15 cellular contexts compared by ENCODE assay signal in genomic region chr6:75852721-75853120, GRCh38.
DNase-seq lines count a peak whose midpoint lies in the region; ATAC-seq and TF ChIP-seq lines count a peak whose summit lies in the region.
"Had no signal": no experiment of that assay in that cellular context is flagged by ENCODE, and none has a peak within 500 bp of the region (broad histone marks: within the 10 kb centered on the region; RNA-seq: fewer than 3 reads in every experiment).

No MANE protein-coding gene starts in this region.

- H3K4me1 Mint-ChIP-seq in activated CD4-positive, alpha-beta T cell treated with anti-CD3 and anti-CD28 coated beads, Interleukin-2, amount 10 ng/mL, durations not matched to agents 24 days and 14 days, result no peaks in the 10 kb centered on the region
- H3K4me1 Mint-ChIP-seq in stimulated activated memory B cell treated with anti-CD40 and anti-IgM and Interleukin-4, amounts not matched to agents 10 μg/mL and 1 μg/mL and 100 μg/mL, for 72 hours, result peaks cover 6% of the 10 kb centered on the region
- H3K4me1 Mint-ChIP-seq: activated CD4-positive, alpha-beta memory T cell treated with anti-CD3 and anti-CD28 coated beads, Interleukin-2, amount 10 ng/mL, durations not matched to agents 7 days and 5 days; IgD-negative memory B cell; neural crest cell had no signal

- H3K36me3 ChIP-seq in ACC112 (ENCODE audit: insufficient read depth, low read length) (no peaks in the 10 kb centered on the region), HCT116 (ENCODE audit: control insufficient read depth in 1 of 2, insufficient read depth in 2 of 2, low read length in 2 of 2) (peaks cover 0 to 3% of the 10 kb centered on the region in 2 experiments; a peak in 1 of 4 replicates), RWPE2 (ENCODE audit: low read depth) (peaks cover 16% of the 10 kb centered on the region), hepatocyte (replicated peaks; ENCODE audit: insufficient read depth, low read depth) (no peaks in the 10 kb centered on the region)
- H3K36me3 ChIP-seq: uterus had no signal

- H3K27ac ChIP-seq in ACC112 (ENCODE audit: low read depth, low read length) (peak overlapping the region; percentile 68), HCT116 (ENCODE audit: low read depth, low read length) (no peak overlapping the region), RWPE2 (ENCODE audit: poor library complexity, severe bottlenecking) (no peak overlapping the region), hepatocyte (peak overlapping the region; percentile 30)
- H3K27ac ChIP-seq: uterus had no signal

- DNase-seq in HCT116 (ENCODE audit: low read depth, low spot score), result no peak
- DNase-seq in RWPE2 (ENCODE audit: low spot score), result no peak
- DNase-seq in hepatocyte (ENCODE audit: low spot score), result peak; percentile 16
- DNase-seq in KG1 (lab: John Stamatoyannopoulos, UW), result no peak
- DNase-seq in activated CD4-positive, alpha-beta T cell treated with anti-CD3 and anti-CD28 coated beads, Interleukin-2, amount 10 ng/mL, durations not matched to agents 24 days and 14 days, result no peak
- no peak for DNase-seq in C1 segment of cervical spinal cord (lab: John Stamatoyannopoulos, UW)
- DNase-seq: activated CD4-positive, alpha-beta memory T cell treated with anti-CD3 and anti-CD28 coated beads, Interleukin-2, amount 10 ng/mL, durations not matched to agents 7 days and 5 days; activated naive CD4-positive, alpha-beta T cell treated with Interleukin-2 at 50 U/mL for 16 hours; NCI-H2081; uterus had no signal

- RAD21 ChIA-PET in HCT116 (lab: Charles Lee; ENCODE audit: low non-redundant PET in 1 of 2, low total read pairs in 2 of 2, uncharacterized antibody in 2 of 2, unreplicated experiment in 2 of 2), result no interaction called here

- H3K9me3 Mint-ChIP-seq in activated CD4-positive, alpha-beta T cell treated with anti-CD3 and anti-CD28 coated beads, Interleukin-2, amount 10 ng/mL, durations not matched to agents 24 days and 14 days, result no peaks in the 10 kb centered on the region
- no peaks in the 10 kb centered on the region for H3K9me3 Mint-ChIP-seq in stimulated activated memory B cell treated with anti-CD40 and anti-IgM and Interleukin-4, amounts not matched to agents 10 μg/mL and 1 μg/mL and 100 μg/mL, for 72 hours
- H3K9me3 Mint-ChIP-seq: activated CD4-positive, alpha-beta memory T cell treated with anti-CD3 and anti-CD28 coated beads, Interleukin-2, amount 10 ng/mL, durations not matched to agents 7 days and 5 days; IgD-negative memory B cell; neural crest cell; T-helper 1 cell treated with Interleukin-12 subunit alpha and Interleukin-12 subunit beta and Interleukin-4 antibody, amounts not matched to agents 30 μg/mL and 1 μg/mL, for 36 hours had no signal

- intact Hi-C loops in HCT116 (cut with micrococcal nuclease), result no loop called here
- intact Hi-C loops in activated CD4-positive, alpha-beta T cell treated with anti-CD3 and anti-CD28 coated beads, Interleukin-2, amount 10 ng/mL, durations not matched to agents 24 days and 14 days (cut with micrococcal nuclease), result no loop called here

- CTCF ChIA-PET in HCT116 (lab: Charles Lee), result no interaction called here

- no peak for TF ChIP-seq RAD21 in HCT116 (IDR thresholded peaks at IDR 0.05; ENCODE audit: low read depth)

- no TSS peak for BruUV-seq in HCT116 (replicated peaks; lab: Mats Ljungman, UMichigan)

- WGBS in hepatocyte (ENCODE audit: low lambda C conversion rate, missing lambda C conversion rate), result 59% methylated on average over 4 of the region's 4 CpGs

- H3K9ac ChIP-seq in HCT116 (ENCODE audit: low read length), result no peak overlapping the region

- no peak overlapping the region for H3K27ac Mint-ChIP-seq in activated CD4-positive, alpha-beta T cell treated with anti-CD3 and anti-CD28 coated beads, Interleukin-2, amount 10 ng/mL, durations not matched to agents 24 days and 14 days
- no peak overlapping the region for H3K27ac Mint-ChIP-seq in stimulated activated memory B cell treated with anti-CD40 and anti-IgM and Interleukin-4, amounts not matched to agents 10 μg/mL and 1 μg/mL and 100 μg/mL, for 72 hours
- H3K27ac Mint-ChIP-seq: activated CD4-positive, alpha-beta memory T cell treated with anti-CD3 and anti-CD28 coated beads, Interleukin-2, amount 10 ng/mL, durations not matched to agents 7 days and 5 days; IgD-negative memory B cell; T-helper 1 cell treated with Interleukin-12 subunit alpha and Interleukin-12 subunit beta and Interleukin-4 antibody, amounts not matched to agents 30 μg/mL and 1 μg/mL, for 36 hours had no signal

- H3K9me3 ChIP-seq in HCT116 (ENCODE audit: control insufficient read depth in 1 of 2, insufficient read depth in 1 of 2, low read depth in 1 of 2, low read length in 2 of 2) (no peaks in the 10 kb centered on the region), RWPE2 (ENCODE audit: severe bottlenecking) (no peaks in the 10 kb centered on the region), hepatocyte (ENCODE audit: low read depth) (no peaks in the 10 kb centered on the region)
- H3K9me3 ChIP-seq: uterus had no signal

- H3K4me1 ChIP-seq in ACC112 (ENCODE audit: control insufficient read depth, insufficient read depth, low read length, unreplicated experiment) (peaks cover 35% of the 10 kb centered on the region), HCT116 (ENCODE audit: control insufficient read depth in 1 of 2, insufficient read depth in 2 of 2, low read length in 2 of 2) (peaks cover 23 to 28% of the 10 kb centered on the region in 2 experiments), RWPE2 (ENCODE audit: insufficient read depth, poor library complexity, severe bottlenecking) (peaks cover 25% of the 10 kb centered on the region), hepatocyte (ENCODE audit: insufficient read depth) (peaks cover 22% of the 10 kb centered on the region)
- H3K4me1 ChIP-seq: uterus had no signal

- peaks cover 4% of the 10 kb centered on the region for H3K27me3 Mint-ChIP-seq in activated CD4-positive, alpha-beta T cell treated with anti-CD3 and anti-CD28 coated beads, Interleukin-2, amount 10 ng/mL, durations not matched to agents 24 days and 14 days
- no peaks in the 10 kb centered on the region for H3K27me3 Mint-ChIP-seq in stimulated activated memory B cell treated with anti-CD40 and anti-IgM and Interleukin-4, amounts not matched to agents 10 μg/mL and 1 μg/mL and 100 μg/mL, for 72 hours
- H3K27me3 Mint-ChIP-seq: activated CD4-positive, alpha-beta memory T cell treated with anti-CD3 and anti-CD28 coated beads, Interleukin-2, amount 10 ng/mL, durations not matched to agents 7 days and 5 days; IgD-negative memory B cell had no signal

- H3K4me3 Mint-ChIP-seq in activated CD4-positive, alpha-beta T cell treated with anti-CD3 and anti-CD28 coated beads, Interleukin-2, amount 10 ng/mL, durations not matched to agents 24 days and 14 days, result no peak overlapping the region
- H3K4me3 Mint-ChIP-seq in stimulated activated memory B cell treated with anti-CD40 and anti-IgM and Interleukin-4, amounts not matched to agents 10 μg/mL and 1 μg/mL and 100 μg/mL, for 72 hours, result no peak overlapping the region
- H3K4me3 Mint-ChIP-seq: activated CD4-positive, alpha-beta memory T cell treated with anti-CD3 and anti-CD28 coated beads, Interleukin-2, amount 10 ng/mL, durations not matched to agents 7 days and 5 days; IgD-negative memory B cell; neural crest cell; T-helper 1 cell treated with Interleukin-12 subunit alpha and Interleukin-12 subunit beta and Interleukin-4 antibody, amounts not matched to agents 30 μg/mL and 1 μg/mL, for 36 hours had no signal

- POLR2A ChIA-PET in HCT116 (lab: Charles Lee), result no interaction called here

- H3K27me3 ChIP-seq in ACC112 (ENCODE audit: insufficient read depth, low read length), result no peaks in the 10 kb centered on the region
- no peaks in the 10 kb centered on the region for H3K27me3 ChIP-seq in HCT116 (ENCODE audit: insufficient read depth, low read length)
- no peaks in the 10 kb centered on the region for H3K27me3 ChIP-seq in RWPE2 (ENCODE audit: insufficient read depth, poor library complexity, severe bottlenecking)
- no peaks in the 10 kb centered on the region for H3K27me3 ChIP-seq in hepatocyte
- H3K27me3 ChIP-seq: uterus had no signal

- H3K36me3 Mint-ChIP-seq in activated CD4-positive, alpha-beta T cell treated with anti-CD3 and anti-CD28 coated beads, Interleukin-2, amount 10 ng/mL, durations not matched to agents 24 days and 14 days (ENCODE audit: low read depth), result no peaks in the 10 kb centered on the region
- H3K36me3 Mint-ChIP-seq in stimulated activated memory B cell treated with anti-CD40 and anti-IgM and Interleukin-4, amounts not matched to agents 10 μg/mL and 1 μg/mL and 100 μg/mL, for 72 hours, result no peaks in the 10 kb centered on the region

- H4K20me1 ChIP-seq in HCT116 (ENCODE audit: insufficient read depth), result 0 out of 2 replicates have a peak, but pooled peaks cover 6% of the 10 kb centered on the region
- no peaks in the 10 kb centered on the region for H4K20me1 ChIP-seq in hepatocyte (ENCODE audit: insufficient read depth, poor library complexity, severe bottlenecking)

- ATAC-seq in HCT116 (no peak), RWPE2 (ENCODE audit: low read depth) (peak; percentile 24; the same call in 1 of the 3 replicates)
- no peak for ATAC-seq in stimulated activated memory B cell treated with anti-CD40 and anti-IgM and Interleukin-4, amounts not matched to agents 10 μg/mL and 1 μg/mL and 100 μg/mL, for 72 hours

- H3K4me3 ChIP-seq in ACC112 (ENCODE audit: low read depth, low read length) (peak overlapping the region; percentile 30; the same call in 1 of the 2 replicates), HCT116 (replicated peaks in 1 of 2; ENCODE audit: low read depth in 1 of 2, low read length in 2 of 2) (no peak overlapping the region), RWPE2 (ENCODE audit: severe bottlenecking) (no peak overlapping the region), hepatocyte (no peak overlapping the region)
- H3K4me3 ChIP-seq: uterus had no signal

- no peak for TF ChIP-seq POLR2A in HCT116 (IDR thresholded peaks at IDR 0.05; ENCODE audit: borderline replicate concordance, extremely low read depth, insufficient read depth, insufficient read length)

- peak overlapping the region; percentile 16; the same call in 1 of the 2 replicates for H3K4me2 ChIP-seq in HCT116 (ENCODE audit: low read length)
- H3K4me2 ChIP-seq in hepatocyte, result no peak overlapping the region

- TF ChIP-seq CTCF in HCT116 (IDR thresholded peaks at IDR 0.05 in 2 of 3, conservative IDR thresholded peaks at IDR 0.05 in 1 of 3; ENCODE audit: borderline replicate concordance in 1 of 3, insufficient read depth in 1 of 3, low read depth in 2 of 3, low read length in 2 of 3) (no peak), RWPE2 (IDR thresholded peaks at IDR 0.05; ENCODE audit: poor library complexity, severe bottlenecking) (no peak), hepatocyte (IDR thresholded peaks at IDR 0.05; ENCODE audit: poor library complexity) (no peak)

- no peaks in the 10 kb centered on the region for H3K9me2 ChIP-seq in HCT116 (ENCODE audit: insufficient read depth)
- H3K9me2 ChIP-seq in hepatocyte (replicated peaks; ENCODE audit: insufficient read depth), result no peaks in the 10 kb centered on the region

- H2AFZ ChIP-seq in ACC112 (ENCODE audit: low read length, unreplicated experiment) (peak overlapping the region; percentile 58), HCT116 (ENCODE audit: low read depth, low read length, poor library complexity, severe bottlenecking) (no peak overlapping the region), hepatocyte (no peak overlapping the region)

- H3K79me2 ChIP-seq in ACC112 (ENCODE audit: control insufficient read depth, insufficient read depth, low read length, unreplicated experiment) (no peaks in the 10 kb centered on the region), HCT116 (ENCODE audit: insufficient read depth, low read length) (no peaks in the 10 kb centered on the region), hepatocyte (no peaks in the 10 kb centered on the region)

Comparison
In these comparisons a context has a peak if more than half of its experiments do, and no peak if none do; other contexts are left out.
1. H3K27ac ChIP-seq: peak in ACC112 (single experiment) and hepatocyte (single experiment); none in HCT116 (single experiment) and RWPE2 (single experiment).